In the genomic region with DNA sequence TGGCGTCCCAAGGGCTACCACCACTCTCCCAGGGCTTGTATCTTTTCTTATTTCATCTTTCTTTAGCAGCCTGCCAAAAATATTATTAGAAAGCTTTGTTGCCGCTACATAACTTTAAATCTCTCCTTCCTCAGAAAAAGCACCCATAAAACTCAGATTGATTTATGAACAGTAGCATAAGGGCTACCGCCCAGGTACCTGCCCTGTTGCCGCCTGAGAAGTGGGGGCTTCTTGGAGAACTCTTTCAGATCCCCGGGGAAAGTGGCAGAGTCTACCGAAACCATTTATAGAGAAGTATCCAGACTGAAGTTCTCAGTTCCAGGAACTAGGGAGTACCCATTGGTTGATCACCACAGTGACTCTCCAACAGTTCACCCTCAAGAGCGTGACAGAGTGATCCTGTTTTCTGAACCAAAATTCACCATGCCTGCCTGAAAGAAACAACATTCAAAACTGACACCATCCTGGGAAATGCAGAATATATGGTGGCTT, we compare ENCODE assay signal across 8 cellular contexts. TPM values are rescaled to one million over a fixed set of nuclear protein-coding genes. Genes with fewer than 3 reads are reported as not detected.
DNase-seq lines count a peak whose midpoint lies in the region; ATAC-seq lines count a peak whose summit lies in the region.

No MANE protein-coding gene starts in this region.

- peaks cover 42% of the 10 kb centered on the region for H3K4me1 Mint-ChIP-seq in activated CD4-positive, alpha-beta T cell treated with anti-CD3 and anti-CD28 coated beads, Interleukin-2, amount 10 ng/mL, durations not matched to agents 7 days and 5 days
- H3K4me1 Mint-ChIP-seq in stimulated activated memory B cell treated with anti-CD40 and anti-IgM and Interleukin-4, amounts not matched to agents 10 μg/mL and 1 μg/mL and 100 μg/mL, for 72 hours = peaks cover 45% of the 10 kb centered on the region

- no peaks in the 10 kb centered on the region for H3K9me3 ChIP-seq in iPS-15b (ENCODE audit: control insufficient read depth, insufficient read depth, low read length)

- POLR2A ChIA-PET in activated CD4-positive, alpha-beta T cell treated with anti-CD3 and anti-CD28 coated beads, Interleukin-2, amount 10 ng/mL, durations not matched to agents 7 days and 5 days (lab: Charles Lee) = interaction anchor here (0.6 to 0.7 kb wide), 3 partner anchors 95 to 113 kb away, joined by 3 to 5 read pairs (median 3); no protein-coding TSS in a partner anchor

- peak overlapping the region; percentile 88 for H3K4me3 Mint-ChIP-seq in activated CD4-positive, alpha-beta T cell treated with anti-CD3 and anti-CD28 coated beads, Interleukin-2, amount 10 ng/mL, durations not matched to agents 7 days and 5 days
- peak overlapping the region; percentile 100 for H3K4me3 Mint-ChIP-seq in stimulated activated memory B cell treated with anti-CD40 and anti-IgM and Interleukin-4, amounts not matched to agents 10 μg/mL and 1 μg/mL and 100 μg/mL, for 72 hours

- peaks cover 18% of the 10 kb centered on the region for H3K27me3 ChIP-seq in iPS-15b (ENCODE audit: control insufficient read depth, insufficient read depth, low read length)

- peak overlapping the region; percentile 71 for H3K4me3 ChIP-seq in iPS-15b (ENCODE audit: low read depth, low read length)

- peak overlapping the region; percentile 41 for H3K9ac ChIP-seq in iPS-15b (ENCODE audit: low read depth, low read length)

- peak; percentile 60 for ATAC-seq in stimulated activated memory B cell treated with anti-CD40 and anti-IgM and Interleukin-4, amounts not matched to agents 10 μg/mL and 1 μg/mL and 100 μg/mL, for 72 hours
- no peak for ATAC-seq in GM21381 (IDR thresholded peaks at IDR 0.05; ENCODE audit: unreplicated experiment)

- H3K36me3 Mint-ChIP-seq in activated CD4-positive, alpha-beta T cell treated with anti-CD3 and anti-CD28 coated beads, Interleukin-2, amount 10 ng/mL, durations not matched to agents 7 days and 5 days (ENCODE audit: low read depth) = peaks cover 31% of the 10 kb centered on the region
- peaks cover 25% of the 10 kb centered on the region for H3K36me3 Mint-ChIP-seq in stimulated activated memory B cell treated with anti-CD40 and anti-IgM and Interleukin-4, amounts not matched to agents 10 μg/mL and 1 μg/mL and 100 μg/mL, for 72 hours

- no peak for DNase-seq in activated CD4-positive, alpha-beta T cell treated with anti-CD3 and anti-CD28 coated beads, Interleukin-2, amount 10 ng/mL, durations not matched to agents 7 days and 5 days
- no peak for DNase-seq in activated CD4-positive, alpha-beta T cell treated with anti-CD3 and anti-CD28 coated beads for 1 hour
- peak; percentile 26 to 30 for DNase-seq in activated T-cell treated with anti-CD3 and anti-CD28 coated beads, Interleukin-2, amount 50 U/mL, for 48 hours
- DNase-seq in HCEC 1CT = no peak
- no peak for DNase-seq in KG1 (lab: John Stamatoyannopoulos, UW)

- CTCF ChIA-PET in activated CD4-positive, alpha-beta T cell treated with anti-CD3 and anti-CD28 coated beads, Interleukin-2, amount 10 ng/mL, durations not matched to agents 7 days and 5 days (lab: Charles Lee) = interaction anchor here (1.3 to 2.8 kb wide), 2 partner anchors 11 to 157 kb away, joined by 3 to 9 read pairs; no protein-coding TSS in a partner anchor

- peak overlapping the region; percentile 98 for H3K27ac Mint-ChIP-seq in activated CD4-positive, alpha-beta T cell treated with anti-CD3 and anti-CD28 coated beads, Interleukin-2, amount 10 ng/mL, durations not matched to agents 7 days and 5 days
- H3K27ac Mint-ChIP-seq in stimulated activated memory B cell treated with anti-CD40 and anti-IgM and Interleukin-4, amounts not matched to agents 10 μg/mL and 1 μg/mL and 100 μg/mL, for 72 hours = peak overlapping the region; percentile 100

- H3K4me1 ChIP-seq in iPS-15b (ENCODE audit: control insufficient read depth, insufficient read depth, low read length) = peaks cover 9% of the 10 kb centered on the region

- H3K27me3 Mint-ChIP-seq in activated CD4-positive, alpha-beta T cell treated with anti-CD3 and anti-CD28 coated beads, Interleukin-2, amount 10 ng/mL, durations not matched to agents 7 days and 5 days = no peaks in the 10 kb centered on the region
- H3K27me3 Mint-ChIP-seq in stimulated activated memory B cell treated with anti-CD40 and anti-IgM and Interleukin-4, amounts not matched to agents 10 μg/mL and 1 μg/mL and 100 μg/mL, for 72 hours = no peaks in the 10 kb centered on the region

- no peaks in the 10 kb centered on the region for H3K36me3 ChIP-seq in iPS-15b (ENCODE audit: control insufficient read depth, insufficient read depth, low read length)

- peaks cover under 1% of the 10 kb centered on the region for H3K9me3 Mint-ChIP-seq in activated CD4-positive, alpha-beta T cell treated with anti-CD3 and anti-CD28 coated beads, Interleukin-2, amount 10 ng/mL, durations not matched to agents 7 days and 5 days
- H3K9me3 Mint-ChIP-seq in stimulated activated memory B cell treated with anti-CD40 and anti-IgM and Interleukin-4, amounts not matched to agents 10 μg/mL and 1 μg/mL and 100 μg/mL, for 72 hours = no peaks in the 10 kb centered on the region

RNA-seq across cellular contexts. Expression of gene N4BP2L1, which starts 0.7 kb away (rescaled TPM):
- total RNA-seq in activated CD4-positive, alpha-beta T cell treated with anti-CD3 and anti-CD28 coated beads, Interleukin-2, amount 10 ng/mL, durations not matched to agents 7 days and 5 days = 10 to 100 TPM; 30.4 to 32.0 TPM

Comparison
In these comparisons a context has a peak if more than half of its experiments do, and no peak if none do; other contexts are left out.
1. DNase-seq: peak in activated T-cell treated with anti-CD3 and anti-CD28 coated beads, Interleukin-2, amount 50 U/mL, for 48 hours (2 of 2); none in activated CD4-positive, alpha-beta T cell treated with anti-CD3 and anti-CD28 coated beads, Interleukin-2, amount 10 ng/mL, durations not matched to agents 7 days and 5 days (single experiment), activated CD4-positive, alpha-beta T cell treated with anti-CD3 and anti-CD28 coated beads for 1 hour (single experiment), HCEC 1CT (single experiment) and KG1 (single experiment).